Comparison of ENCODE assay signal across 27 cellular contexts in the genomic region with DNA sequence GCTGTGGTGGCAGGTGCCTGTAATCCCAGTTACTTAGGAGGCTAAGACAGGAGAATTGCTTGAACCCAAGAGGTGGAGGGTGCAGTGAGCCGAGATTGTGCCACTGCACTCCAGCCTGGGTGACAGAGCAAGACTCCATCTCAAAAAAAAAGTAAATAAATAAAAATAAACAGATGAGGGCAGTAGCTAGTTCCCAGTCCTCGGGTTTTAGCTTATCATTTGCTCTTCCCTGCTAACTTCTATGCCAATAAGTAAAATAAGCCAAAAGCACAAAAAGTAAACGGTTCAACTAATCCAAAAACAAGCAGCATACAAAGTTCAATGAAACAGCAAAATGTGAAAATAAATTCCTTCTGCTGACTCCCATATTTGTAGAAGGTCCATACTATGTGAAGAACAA.
"Had no signal": no experiment of that assay in that cellular context is flagged by ENCODE, and none has a peak within 500 bp of the region (broad histone marks: within the 10 kb centered on the region; RNA-seq: fewer than 3 reads in every experiment).

No MANE protein-coding gene starts in this region.

- H3K9me3 ChIP-seq: body of pancreas, esophagus squamous epithelium, left lung, neutrophil, pancreas had no signal

- H3K4me1 ChIP-seq: body of pancreas, left lung, pancreas, upper lobe of left lung had no signal

- H3K4me3 Mint-ChIP-seq: activated CD4-positive, alpha-beta T cell treated with anti-CD3 and anti-CD28 coated beads, Interleukin-2, amount 10 ng/mL, durations not matched to agents 7 days and 5 days; activated CD8-positive, alpha-beta memory T cell treated with anti-CD3 and anti-CD28 coated beads, Interleukin-2, amount 10 ng/mL, durations not matched to agents 7 days and 5 days; activated CD8-positive, alpha-beta T cell treated with anti-CD3 and anti-CD28 coated beads for 36 hours; activated naive CD8-positive, alpha-beta T cell treated with anti-CD3 and anti-CD28 coated beads, Interleukin-2, amount 50 U/mL, for 24 hours; activated T-helper 1 cell treated with anti-CD3 and anti-CD28 coated beads, Interleukin-12 subunit alpha, Interleukin-12 subunit beta, Interleukin-2, Interleukin-4 antibody, amounts not matched to agents 30 ng/mL and 10 ng/mL and 1 ng/mL, durations not matched to agents 14 hours and 24 hours and 36 hours; endodermal cell; immature natural killer cell; mesothelial cell of epicardium; naive thymus-derived CD8-positive, alpha-beta T cell; T-cell; T-helper 2 cell treated with Interferon-gamma antibody and Interleukin-4, amounts not matched to agents 5 μg/mL and 100 μg/mL, for 36 hours had no signal

- H3K27me3 ChIP-seq: body of pancreas, cardiac muscle cell, esophagus squamous epithelium, left lung, upper lobe of left lung had no signal

- H3K36me3 Mint-ChIP-seq: activated CD8-positive, alpha-beta memory T cell treated with anti-CD3 and anti-CD28 coated beads, Interleukin-2, amount 10 ng/mL, durations not matched to agents 7 days and 5 days; naive thymus-derived CD8-positive, alpha-beta T cell; T-cell had no signal

- H3K36me3 ChIP-seq: cardiac muscle cell, esophagus squamous epithelium, left lung, neutrophil, pancreas, upper lobe of left lung, WERI-Rb-1 had no signal

- H3K9me3 Mint-ChIP-seq: activated CD4-positive, alpha-beta T cell treated with anti-CD3 and anti-CD28 coated beads, Interleukin-2, amount 10 ng/mL, durations not matched to agents 7 days and 5 days; activated CD8-positive, alpha-beta T cell treated with anti-CD3 and anti-CD28 coated beads for 36 hours; endodermal cell; T-helper 2 cell treated with Interferon-gamma antibody and Interleukin-4, amounts not matched to agents 5 μg/mL and 100 μg/mL, for 36 hours had no signal

- H3K4me3 ChIP-seq: body of pancreas, cardiac muscle cell, esophagus squamous epithelium, left lung, pancreas, upper lobe of left lung had no signal

- H3K4me1 Mint-ChIP-seq: activated CD4-positive, alpha-beta T cell treated with anti-CD3 and anti-CD28 coated beads, Interleukin-2, amount 10 ng/mL, durations not matched to agents 7 days and 5 days; activated CD8-positive, alpha-beta memory T cell treated with anti-CD3 and anti-CD28 coated beads, Interleukin-2, amount 10 ng/mL, durations not matched to agents 7 days and 5 days; activated naive CD8-positive, alpha-beta T cell treated with anti-CD3 and anti-CD28 coated beads, Interleukin-2, amount 50 U/mL, for 24 hours; endodermal cell; immature natural killer cell; T-cell had no signal

- DNase-seq: activated CD4-positive, alpha-beta T cell treated with anti-CD3 and anti-CD28 coated beads, Interleukin-2, amount 10 ng/mL, durations not matched to agents 7 days and 5 days; activated CD4-positive, CD25-positive, alpha-beta regulatory T cell treated with anti-CD3 and anti-CD28 coated beads, Interleukin-2, amount 50 U/mL, for 72 hours; activated CD8-positive, alpha-beta memory T cell treated with anti-CD3 and anti-CD28 coated beads, Interleukin-2, amount 10 ng/mL, durations not matched to agents 7 days and 5 days; activated CD8-positive, alpha-beta T cell treated with anti-CD3 and anti-CD28 coated beads for 36 hours; activated gamma-delta T cell; activated naive CD4-positive, alpha-beta T cell treated with anti-CD3 and anti-CD28 coated beads, Interleukin-2, amount 50 U/mL, for 16 hours; activated naive CD8-positive, alpha-beta T cell treated with anti-CD3 and anti-CD28 coated beads, Interleukin-2, amount 50 U/mL, for 24 hours; body of pancreas; cortex of kidney; endodermal cell; esophagus squamous epithelium; immature natural killer cell; left lung; naive thymus-derived CD8-positive, alpha-beta T cell; pancreas; right cardiac atrium; small intestine; stimulated activated CD4-positive, alpha-beta T cell treated with anti-CD3 and anti-CD28 coated beads, Interleukin-4, amount 100 ng/mL, for 1 hour; stimulated activated naive CD8-positive, alpha-beta T cell treated with anti-CD3 and anti-CD28 coated beads, Interleukin-15, Interleukin-2, amounts not matched to agents 100 U/mL and 50 U/mL, for 24 hours; T-cell; WERI-Rb-1 had no signal

- H3K27ac ChIP-seq: body of pancreas, cardiac muscle cell, esophagus squamous epithelium, left lung, neutrophil, pancreas, upper lobe of left lung, WERI-Rb-1 had no signal

- H3K27ac Mint-ChIP-seq: activated CD4-positive, alpha-beta T cell treated with anti-CD3 and anti-CD28 coated beads, Interleukin-2, amount 10 ng/mL, durations not matched to agents 7 days and 5 days; activated CD8-positive, alpha-beta memory T cell treated with anti-CD3 and anti-CD28 coated beads, Interleukin-2, amount 10 ng/mL, durations not matched to agents 7 days and 5 days; activated CD8-positive, alpha-beta T cell treated with anti-CD3 and anti-CD28 coated beads for 36 hours; activated naive CD8-positive, alpha-beta T cell treated with anti-CD3 and anti-CD28 coated beads, Interleukin-2, amount 50 U/mL, for 24 hours; activated T-helper 1 cell treated with anti-CD3 and anti-CD28 coated beads, Interleukin-12 subunit alpha, Interleukin-12 subunit beta, Interleukin-2, Interleukin-4 antibody, amounts not matched to agents 30 ng/mL and 10 ng/mL and 1 ng/mL, durations not matched to agents 14 hours and 24 hours and 36 hours; endodermal cell; immature natural killer cell; mesothelial cell of epicardium; naive thymus-derived CD8-positive, alpha-beta T cell; T-cell; T-helper 2 cell treated with Interferon-gamma antibody and Interleukin-4, amounts not matched to agents 5 μg/mL and 100 μg/mL, for 36 hours had no signal

- ATAC-seq: activated CD8-positive, alpha-beta memory T cell treated with anti-CD3 and anti-CD28 coated beads, Interleukin-2, amount 10 ng/mL, durations not matched to agents 7 days and 5 days; activated CD8-positive, alpha-beta T cell treated with anti-CD3 and anti-CD28 coated beads for 36 hours; activated naive CD8-positive, alpha-beta T cell treated with anti-CD3 and anti-CD28 coated beads, Interleukin-2, amount 50 U/mL, for 24 hours; body of pancreas; left lung; naive thymus-derived CD8-positive, alpha-beta T cell; pancreas; right cardiac atrium; stimulated activated naive CD8-positive, alpha-beta T cell treated with anti-CD3 and anti-CD28 coated beads, Interleukin-15, Interleukin-2, amounts not matched to agents 100 U/mL and 50 U/mL, for 24 hours; T-cell had no signal
